Comparison of ENCODE assay signal across 8 cellular contexts in the genomic region with DNA sequence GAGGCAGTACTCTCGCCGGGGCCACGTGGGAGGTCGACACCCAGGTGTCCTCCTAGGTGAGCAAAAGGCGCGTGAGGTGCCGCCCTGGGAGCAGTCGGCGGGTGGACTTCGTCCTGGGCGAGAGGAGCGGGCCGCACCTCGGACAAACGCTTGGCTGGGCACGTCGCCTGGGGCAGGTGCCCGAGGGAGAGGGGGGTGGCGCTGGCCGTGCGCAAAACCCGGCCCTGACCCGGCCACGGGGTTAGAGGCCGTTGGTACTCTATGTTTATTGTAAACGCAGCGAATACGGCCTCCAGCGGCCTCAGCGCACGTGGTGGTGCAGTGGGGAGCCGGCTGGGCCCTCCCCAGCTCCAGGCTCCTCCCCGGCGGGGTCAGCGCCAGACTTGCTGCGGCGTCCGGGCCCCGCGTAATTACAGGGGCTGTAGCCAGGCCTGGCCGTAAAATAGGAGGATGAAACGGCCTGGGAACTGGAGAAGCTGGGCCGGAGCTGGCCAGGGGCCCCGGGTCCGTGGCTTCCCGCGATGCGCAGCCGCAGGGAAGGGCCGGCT. TPM values are rescaled to one million over a fixed set of nuclear protein-coding genes. Genes with fewer than 3 reads are reported as not detected.
DNase-seq lines count a peak whose midpoint lies in the region; ATAC-seq and TF ChIP-seq lines count a peak whose summit lies in the region.

No MANE protein-coding gene starts in this region.

- H3K27me3 Mint-ChIP-seq in type B pancreatic cell = peaks cover 63% of the 10 kb centered on the region

- peak; percentile 55 for DNase-seq in activated CD8-positive, alpha-beta memory T cell treated with anti-CD3 and anti-CD28 coated beads for 24 hours
- no peak for DNase-seq in activated CD8-positive, alpha-beta memory T cell treated with anti-CD3 and anti-CD28 coated beads, Interleukin-2, amount 50 U/mL, for 4 hours
- DNase-seq in lung microvascular endothelial cell (ENCODE audit: low read depth in 2 of 2) = peak; percentile 29 to 91
- no peak for DNase-seq in type B pancreatic cell (ENCODE audit: extremely low spot score, unreplicated experiment)
- no peak for DNase-seq in GM10266 (ENCODE audit: extremely low spot score)
- DNase-seq in HUDEP-2 (lab: John Stamatoyannopoulos, UW; ENCODE audit: unreplicated experiment in 76 of 76) = no peak

- H3K27me3 ChIP-seq in ectodermal cell (ENCODE audit: control insufficient read depth, insufficient read depth, low read length, poor library complexity, severe bottlenecking) = peaks cover 71% of the 10 kb centered on the region

- ATAC-seq in GM18520 (IDR thresholded peaks at IDR 0.05; ENCODE audit: unreplicated experiment) = no peak

- H3K36me3 ChIP-seq in ectodermal cell (ENCODE audit: control insufficient read depth, insufficient read depth, low read length) = no peaks in the 10 kb centered on the region

- H3K4me3 ChIP-seq in ectodermal cell (ENCODE audit: insufficient read depth, low read depth, low read length) = peak overlapping the region; percentile 39

- H3K4me1 Mint-ChIP-seq in type B pancreatic cell (ENCODE audit: unreplicated experiment) = peaks cover 37% of the 10 kb centered on the region

- TF ChIP-seq CTCF in type B pancreatic cell (conservative IDR thresholded peaks at IDR 0.05) = no peak
- TF ChIP-seq CTCF in GM10266 (IDR thresholded peaks at IDR 0.05; ENCODE audit: control insufficient read depth, insufficient read depth, low read depth, missing control alignments) = no peak

- H3K4me1 ChIP-seq in ectodermal cell (ENCODE audit: control insufficient read depth, insufficient read depth, low read length) = peaks cover 57% of the 10 kb centered on the region

- no peak overlapping the region for H3K27ac ChIP-seq in ectodermal cell (ENCODE audit: insufficient read depth, low read depth, low read length, poor library complexity, severe bottlenecking)

- no peaks in the 10 kb centered on the region for H3K9me3 Mint-ChIP-seq in type B pancreatic cell

- H3K36me3 Mint-ChIP-seq in type B pancreatic cell = peaks cover 6% of the 10 kb centered on the region

- H3K9me3 ChIP-seq in ectodermal cell (ENCODE audit: control insufficient read depth, low read length) = no peaks in the 10 kb centered on the region

- 3% methylated on average over 50 of the region's 50 CpGs for WGBS in ectodermal cell, 2 experiments

- peak overlapping the region; percentile 93 for H3K4me3 Mint-ChIP-seq in type B pancreatic cell

- peak overlapping the region; percentile 100 for H3K27ac Mint-ChIP-seq in type B pancreatic cell

RNA-seq across cellular contexts. Expression of a gene that starts 1.7 kb away (rescaled TPM):
- 2.1 TPM for polyA plus RNA-seq in ectodermal cell (2013, experiment 1 of 4)
- 2.9 TPM for polyA plus RNA-seq in ectodermal cell (2013, experiment 2 of 4)
- 2.2 TPM for polyA plus RNA-seq in ectodermal cell (2013, experiment 3 of 4)
- polyA plus RNA-seq in ectodermal cell (2013, experiment 4 of 4) = 2.9 TPM
- total RNA-seq in lung microvascular endothelial cell = 127 and 129 TPM in 2 replicates
- 26.1 and 69.9 TPM in 2 replicates for total RNA-seq in type B pancreatic cell (ENCODE audit: low replicate concordance)

RNA-seq across cellular contexts. Expression of a gene that starts 9.6 kb away (rescaled TPM):
- polyA plus RNA-seq in ectodermal cell (2013, experiment 1 of 4) = 43.3 TPM
- 37.1 TPM for polyA plus RNA-seq in ectodermal cell (2013, experiment 2 of 4)
- polyA plus RNA-seq in ectodermal cell (2013, experiment 3 of 4) = 37.1 TPM
- polyA plus RNA-seq in ectodermal cell (2013, experiment 4 of 4) = 36.9 TPM
- 36.9 and 41.8 TPM in 2 replicates for total RNA-seq in lung microvascular endothelial cell
- total RNA-seq in type B pancreatic cell (ENCODE audit: low replicate concordance) = 27.8 and 43.0 TPM in 2 replicates

RNA-seq across cellular contexts. Expression of a gene that starts 14.3 kb away (rescaled TPM):
- 50.7 TPM for polyA plus RNA-seq in ectodermal cell (2013, experiment 1 of 4)
- polyA plus RNA-seq in ectodermal cell (2013, experiment 2 of 4) = 43.9 TPM
- polyA plus RNA-seq in ectodermal cell (2013, experiment 3 of 4) = 77.0 TPM
- 83.1 TPM for polyA plus RNA-seq in ectodermal cell (2013, experiment 4 of 4)
- total RNA-seq in lung microvascular endothelial cell = 25.5 and 34.9 TPM in 2 replicates
- total RNA-seq in type B pancreatic cell (ENCODE audit: low replicate concordance) = 73.9 and 75.3 TPM in 2 replicates

RNA-seq across cellular contexts. Expression of a gene that starts 47.1 kb away (rescaled TPM):
- polyA plus RNA-seq in ectodermal cell (2013, experiment 1 of 4) = 127 TPM
- 122 TPM for polyA plus RNA-seq in ectodermal cell (2013, experiment 2 of 4)
- polyA plus RNA-seq in ectodermal cell (2013, experiment 3 of 4) = 136 TPM
- 141 TPM for polyA plus RNA-seq in ectodermal cell (2013, experiment 4 of 4)
- 169 and 232 TPM in 2 replicates for total RNA-seq in lung microvascular endothelial cell
- total RNA-seq in type B pancreatic cell (ENCODE audit: low replicate concordance) = 173 and 179 TPM in 2 replicates

RNA-seq across cellular contexts. Expression of a gene that starts 47.4 kb away (rescaled TPM):
- polyA plus RNA-seq in ectodermal cell (2013, experiment 1 of 4) = 8.6 TPM
- 7.6 TPM for polyA plus RNA-seq in ectodermal cell (2013, experiment 2 of 4)
- 7.6 TPM for polyA plus RNA-seq in ectodermal cell (2013, experiment 3 of 4)
- 6.8 TPM for polyA plus RNA-seq in ectodermal cell (2013, experiment 4 of 4)
- total RNA-seq in lung microvascular endothelial cell (0.79 and 1.3 TPM in 2 replicates), type B pancreatic cell (ENCODE audit: low replicate concordance) (3.4 and 4.7 TPM in 2 replicates)

Comparison
In these comparisons a context has a peak if more than half of its experiments do, and no peak if none do; other contexts are left out.
1. DNase-seq: peak in activated CD8-positive, alpha-beta memory T cell treated with anti-CD3 and anti-CD28 coated beads for 24 hours (single experiment) and lung microvascular endothelial cell (2 of 2); none in activated CD8-positive, alpha-beta memory T cell treated with anti-CD3 and anti-CD28 coated beads, Interleukin-2, amount 50 U/mL, for 4 hours (single experiment), type B pancreatic cell (single experiment), GM10266 (single experiment) and HUDEP-2 (0 of 76).